1 cellular context compared by ENCODE assay signal in genomic region chr14:100717371-100717770, GRCh38.
TF ChIP-seq lines count a peak whose summit lies in the region.

No MANE protein-coding gene starts in this region.

TF ChIP-seq in H1, 55 proteins besides CTCF, POLR2A, EP300 and RAD21 (continued from another document):
- no peak for TF ChIP-seq BRCA1 (IDR thresholded peaks at IDR 0.05; ENCODE audit: low read depth, low read length)
- TF ChIP-seq, protein P1, sequence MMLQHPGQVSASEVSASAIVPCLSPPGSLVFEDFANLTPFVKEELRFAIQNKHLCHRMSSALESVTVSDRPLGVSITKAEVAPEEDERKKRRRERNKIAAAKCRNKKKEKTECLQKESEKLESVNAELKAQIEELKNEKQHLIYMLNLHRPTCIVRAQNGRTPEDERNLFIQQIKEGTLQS (IDR thresholded peaks at IDR 0.05; ENCODE audit: insufficient read depth, low read depth, low read length) = no peak
- no peak for TF ChIP-seq TBP (IDR thresholded peaks at IDR 0.05; ENCODE audit: low read depth, low read length)
- TF ChIP-seq SIN3A (conservative IDR thresholded peaks at IDR 0.05 in 1 of 2, IDR thresholded peaks at IDR 0.05 in 1 of 2; ENCODE audit: low read depth in 1 of 2, low read length in 2 of 2) = no peak
- no peak for TF ChIP-seq TAF7 (optimal IDR thresholded peaks at IDR 0.05; ENCODE audit: borderline replicate concordance, low read depth, low read length)
- TF ChIP-seq SP2 (IDR thresholded peaks at IDR 0.05; ENCODE audit: low read length) = no peak
- TF ChIP-seq CHD2 (IDR thresholded peaks at IDR 0.05; ENCODE audit: low read length) = no peak
- TF ChIP-seq SUZ12 (IDR thresholded peaks at IDR 0.05; ENCODE audit: low read length) = no peak
- no peak for TF ChIP-seq EGR1 (IDR thresholded peaks at IDR 0.05; ENCODE audit: borderline replicate concordance, low read depth, low read length)
- TF ChIP-seq, protein P2, sequence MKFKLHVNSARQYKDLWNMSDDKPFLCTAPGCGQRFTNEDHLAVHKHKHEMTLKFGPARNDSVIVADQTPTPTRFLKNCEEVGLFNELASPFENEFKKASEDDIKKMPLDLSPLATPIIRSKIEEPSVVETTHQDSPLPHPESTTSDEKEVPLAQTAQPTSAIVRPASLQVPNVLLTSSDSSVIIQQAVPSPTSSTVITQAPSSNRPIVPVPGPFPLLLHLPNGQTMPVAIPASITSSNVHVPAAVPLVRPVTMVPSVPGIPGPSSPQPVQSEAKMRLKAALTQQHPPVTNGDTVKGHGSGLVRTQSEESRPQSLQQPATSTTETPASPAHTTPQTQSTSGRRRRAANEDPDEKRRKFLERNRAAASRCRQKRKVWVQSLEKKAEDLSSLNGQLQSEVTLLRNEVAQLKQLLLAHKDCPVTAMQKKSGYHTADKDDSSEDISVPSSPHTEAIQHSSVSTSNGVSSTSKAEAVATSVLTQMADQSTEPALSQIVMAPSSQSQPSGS (IDR thresholded peaks at IDR 0.05; ENCODE audit: low read length) = no peak
- no peak for TF ChIP-seq HDAC2 (IDR thresholded peaks at IDR 0.05; ENCODE audit: borderline replicate concordance in 1 of 2, low read depth in 2 of 2, low read length in 2 of 2)
- no peak for TF ChIP-seq CTBP2 (IDR thresholded peaks at IDR 0.05; ENCODE audit: borderline replicate concordance, insufficient read depth, insufficient read length, low read length)
- no peak for TF ChIP-seq RFX5 (IDR thresholded peaks at IDR 0.05; ENCODE audit: borderline replicate concordance, low read depth, low read length)
- TF ChIP-seq JUN (IDR thresholded peaks at IDR 0.05; ENCODE audit: low read depth, low read length) = no peak
